15 cellular contexts compared by ENCODE assay signal in the genomic region with DNA sequence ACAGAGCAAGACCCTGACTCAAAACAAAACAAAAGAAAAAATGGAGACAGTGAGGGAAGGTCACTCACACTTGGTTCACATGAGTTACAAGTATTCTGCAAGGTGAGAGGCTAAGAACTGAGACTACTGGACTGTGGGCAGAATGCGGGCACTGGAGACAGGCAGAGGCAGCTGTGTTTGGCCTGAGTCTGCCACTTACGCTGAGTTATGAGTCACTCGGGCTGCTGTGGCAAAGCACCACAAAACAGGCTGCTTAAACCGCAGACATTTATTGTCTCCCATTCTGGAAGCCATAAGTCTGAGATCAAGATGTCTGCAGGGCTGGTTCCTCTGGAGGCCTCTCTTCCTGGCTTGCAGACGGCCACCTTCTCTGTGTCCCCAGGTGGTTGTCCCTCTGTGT.
A peak's percentile ranks its signal among the peaks of the same experiment; 100 is the strongest.
DNase-seq lines count a peak whose midpoint lies in the region; ATAC-seq and TF ChIP-seq lines count a peak whose summit lies in the region.
"Had no signal": no experiment of that assay in that cellular context is flagged by ENCODE, and none has a peak within 500 bp of the region (broad histone marks: within the 10 kb centered on the region; RNA-seq: fewer than 3 reads in every experiment).

No MANE protein-coding gene starts in this region.

- no peak for TF ChIP-seq POLR2A in gastrocnemius medialis (IDR thresholded peaks at IDR 0.05)

- TF ChIP-seq CTCF in astrocyte of the spinal cord (IDR thresholded peaks at IDR 0.05; ENCODE audit: low read depth, low read length) (no peak), gastrocnemius medialis (IDR thresholded peaks at IDR 0.05 in 4 of 5, conservative IDR thresholded peaks at IDR 0.05 in 1 of 5) (no peak)

- no peaks in the 10 kb centered on the region for H3K27me3 ChIP-seq in gastrocnemius medialis
- H3K27me3 ChIP-seq: Peyer's patch, upper lobe of left lung had no signal

- in situ Hi-C loops in astrocyte of the spinal cord (cut with HindIII; ENCODE audit: low sequenced_read_pairs): no loop called here
- in situ Hi-C loops in gastrocnemius medialis (cut with MboI; ENCODE audit: low sequenced_read_pairs in 4 of 4): no loop called here

- intact Hi-C loops in gastrocnemius medialis (cut with DNase I; ENCODE audit: low total_unique reads): no loop called here

- H3K36me3 ChIP-seq in gastrocnemius medialis: no peaks in the 10 kb centered on the region
- H3K36me3 ChIP-seq: Peyer's patch, upper lobe of left lung had no signal

- ATAC-seq in gastrocnemius medialis (peak; percentile 61 to 65), HG02759 (IDR thresholded peaks at IDR 0.05; ENCODE audit: unreplicated experiment) (no peak)

- no peaks in the 10 kb centered on the region for H3K9me3 ChIP-seq in gastrocnemius medialis
- H3K9me3 ChIP-seq: Peyer's patch, upper lobe of left lung had no signal

- H3K27ac ChIP-seq in gastrocnemius medialis: no peak overlapping the region
- H3K27ac ChIP-seq: C4-2B, dorsolateral prefrontal cortex, Peyer's patch, upper lobe of left lung had no signal

- H3K4me1 ChIP-seq in gastrocnemius medialis: no peaks in the 10 kb centered on the region
- H3K4me1 ChIP-seq: Peyer's patch, upper lobe of left lung had no signal

- peak; percentile 77 for DNase-seq in DMS79 treated with DMSO at 0.1 percent for 48 hours (lab: John Stamatoyannopoulos, UW)
- DNase-seq in M059J (ENCODE audit: low read depth): peak; percentile 82
- DNase-seq in astrocyte of the spinal cord (ENCODE audit: low read depth, low spot score): peak; percentile 56
- DNase-seq in gastrocnemius medialis: no peak
- DNase-seq in T-helper 2 cell: no peak
- DNase-seq in NCI-H1105 treated with DMSO at 0.1 percent for 48 hours (lab: John Stamatoyannopoulos, UW): no peak
- DNase-seq in NCI-H345 treated with DMSO at 0.1 percent for 48 hours (lab: John Stamatoyannopoulos, UW; ENCODE audit: unreplicated experiment): no peak
- DNase-seq: activated CD4-positive, alpha-beta T cell treated with anti-CD3 and anti-CD28 coated beads, Interleukin-2, amount 50 U/mL, for 4 hours; NCI-H226; Peyer's patch; stimulated activated CD4-positive, alpha-beta T cell treated with anti-CD3 and anti-CD28 coated beads, Interleukin-2, amount 100 ng/mL, for 24 hours; upper lobe of left lung had no signal

- H3K4me3 ChIP-seq in astrocyte of the spinal cord (ENCODE audit: low read depth, low read length) (no peak overlapping the region), gastrocnemius medialis (no peak overlapping the region)
- H3K4me3 ChIP-seq: dorsolateral prefrontal cortex, Peyer's patch, upper lobe of left lung had no signal

Comparison
In these comparisons a context has a peak if more than half of its experiments do, and no peak if none do; other contexts are left out.
1. DNase-seq: peak in DMS79 treated with DMSO at 0.1 percent for 48 hours (single experiment), M059J (single experiment) and astrocyte of the spinal cord (single experiment); none in gastrocnemius medialis (0 of 2), T-helper 2 cell (0 of 5), NCI-H1105 treated with DMSO at 0.1 percent for 48 hours (single experiment) and NCI-H345 treated with DMSO at 0.1 percent for 48 hours (single experiment).